ENCODE assay signal across 21 cellular contexts in the genomic region with DNA sequence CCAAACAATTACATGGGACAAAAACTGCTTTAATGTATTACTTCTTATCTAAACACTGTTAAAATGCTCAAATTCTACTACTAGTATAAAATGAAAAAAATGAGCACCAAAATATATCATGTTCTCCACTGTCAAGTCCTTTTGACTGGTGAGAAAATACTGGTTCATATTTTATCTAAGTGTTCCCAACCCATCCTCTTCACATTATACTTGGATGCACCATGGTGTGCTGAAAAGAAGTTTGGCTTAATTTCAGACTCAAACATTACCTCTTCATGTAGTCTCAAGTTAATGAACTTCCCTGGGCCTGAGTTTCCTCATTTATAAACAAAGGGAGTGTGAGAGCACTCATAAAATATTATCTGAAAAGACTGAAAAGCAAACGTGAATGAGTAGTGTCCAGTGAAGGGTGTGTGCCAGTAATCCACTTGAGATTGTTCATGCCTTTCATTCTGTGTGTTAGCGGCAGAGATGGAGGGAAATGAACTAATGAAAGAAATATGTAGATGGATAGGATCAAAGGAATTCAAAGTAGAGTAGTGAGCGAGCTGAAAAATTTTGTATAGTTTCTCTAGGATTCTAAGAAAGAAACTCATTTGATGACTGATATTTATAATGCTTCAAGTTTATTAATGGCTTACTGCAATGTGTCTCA.
DNase-seq lines count a peak whose midpoint lies in the region; ATAC-seq and TF ChIP-seq lines count a peak whose summit lies in the region.
"Had no signal": no experiment of that assay in that cellular context is flagged by ENCODE, and none has a peak within 500 bp of the region (broad histone marks: within the 10 kb centered on the region; RNA-seq: fewer than 3 reads in every experiment).

No MANE protein-coding gene starts in this region.

- H3K9ac ChIP-seq in HCT116 (ENCODE audit: low read length), result no peak overlapping the region

- TF ChIP-seq RAD21 in HCT116 (IDR thresholded peaks at IDR 0.05; ENCODE audit: low read depth), result no peak

- no TSS peak for BruUV-seq in HCT116 (replicated peaks; lab: Mats Ljungman, UMichigan)

- 35% methylated on average over 3 of the region's 3 CpGs for WGBS in hepatocyte (ENCODE audit: low lambda C conversion rate, missing lambda C conversion rate)

- TF ChIP-seq POLR2A in HCT116 (IDR thresholded peaks at IDR 0.05; ENCODE audit: borderline replicate concordance, extremely low read depth, insufficient read depth, insufficient read length), result no peak

- RAD21 ChIA-PET in HCT116 (lab: Charles Lee; ENCODE audit: low non-redundant PET in 1 of 2, low total read pairs in 2 of 2, uncharacterized antibody in 2 of 2, unreplicated experiment in 2 of 2), result no interaction called here

- DNase-seq in AG10803 (ENCODE audit: low read depth) (peak; percentile 56), HCT116 (ENCODE audit: low read depth, low spot score) (no peak), NCI-H446 treated with DMSO at 0.1 percent for 48 hours (lab: John Stamatoyannopoulos, UW) (peak; percentile 64), glomerular visceral epithelial cell (ENCODE audit: extremely low spot score) (peak; percentile 30), hepatocyte (ENCODE audit: low spot score) (no peak), sciatic nerve (ENCODE audit: low spot score) (no peak), NCI-H128 (lab: John Stamatoyannopoulos, UW; ENCODE audit: unreplicated experiment) (no peak)
- no peak for DNase-seq in NK-92 treated with Interleukin-12 subunit alpha and Interleukin-12 subunit beta, amount 100 ng/mL, for 24 hours (lab: John Stamatoyannopoulos, UW)
- DNase-seq: activated CD4-positive, alpha-beta T cell treated with anti-CD3 and anti-CD28 coated beads, Interleukin-2, amount 10 ng/mL, durations not matched to agents 24 days and 14 days; activated naive CD4-positive, alpha-beta T cell treated with anti-CD3 and anti-CD28 coated beads, Interleukin-2, amount 10 ng/mL, durations not matched to agents 7 days and 5 days; activated T-cell treated with anti-CD3 and anti-CD28 coated beads for 4 hours; DMS 273 treated with DMSO at 0.1 percent for 48 hours; immature natural killer cell; NCI-H1930; stimulated activated naive B cell treated with anti-CD40 and anti-IgM and Interleukin-4, amounts not matched to agents 10 μg/mL and 1 μg/mL and 100 μg/mL, for 72 hours; T-helper 9 cell; upper lobe of left lung had no signal

- CTCF ChIA-PET in HCT116 (lab: Charles Lee), result no interaction called here

- H3K4me2 ChIP-seq in HCT116 (ENCODE audit: low read length) (peak overlapping the region; percentile 17; the same call in 1 of the 2 replicates), hepatocyte (no peak overlapping the region)

- H3K36me3 ChIP-seq in HCT116 (ENCODE audit: control insufficient read depth in 1 of 2, insufficient read depth in 2 of 2, low read length in 2 of 2), result no peaks in the 10 kb centered on the region
- no peaks in the 10 kb centered on the region for H3K36me3 ChIP-seq in hepatocyte (replicated peaks; ENCODE audit: insufficient read depth, low read depth)
- H3K36me3 ChIP-seq: gastroesophageal sphincter, neutrophil, upper lobe of left lung had no signal

- H3K27ac ChIP-seq in HCT116 (ENCODE audit: low read depth, low read length), result no peak overlapping the region
- H3K27ac ChIP-seq in hepatocyte, result no peak overlapping the region
- H3K27ac ChIP-seq: gastroesophageal sphincter, HL-60, neutrophil, upper lobe of left lung had no signal

- H3K79me2 ChIP-seq in HCT116 (ENCODE audit: insufficient read depth, low read length), result no peaks in the 10 kb centered on the region
- H3K79me2 ChIP-seq in hepatocyte, result no peaks in the 10 kb centered on the region

- intact Hi-C loops in HCT116 (cut with micrococcal nuclease) (no loop called here), sciatic nerve (cut with DNase I) (no loop called here)

- TF ChIP-seq CTCF in AG10803 (conservative IDR thresholded peaks at IDR 0.05; ENCODE audit: low read length), result no peak
- TF ChIP-seq CTCF in HCT116 (IDR thresholded peaks at IDR 0.05 in 2 of 3, conservative IDR thresholded peaks at IDR 0.05 in 1 of 3; ENCODE audit: borderline replicate concordance in 1 of 3, insufficient read depth in 1 of 3, low read depth in 2 of 3, low read length in 2 of 3), result no peak
- no peak for TF ChIP-seq CTCF in hepatocyte (IDR thresholded peaks at IDR 0.05; ENCODE audit: poor library complexity)

- H4K20me1 ChIP-seq in HCT116 (ENCODE audit: insufficient read depth), result no peaks in the 10 kb centered on the region
- no peaks in the 10 kb centered on the region for H4K20me1 ChIP-seq in hepatocyte (ENCODE audit: insufficient read depth, poor library complexity, severe bottlenecking)

- ATAC-seq in HCT116 (no peak; the same call in 1 of the 2 replicates), sciatic nerve (no peak)
- ATAC-seq: gastroesophageal sphincter; GM12878; stimulated activated naive B cell treated with anti-CD40 and anti-IgM and Interleukin-4, amounts not matched to agents 10 μg/mL and 1 μg/mL and 100 μg/mL, for 72 hours had no signal

- peaks cover 0 to 7% of the 10 kb centered on the region in 2 experiments; a peak in 1 of 4 replicates for H3K4me1 ChIP-seq in HCT116 (ENCODE audit: control insufficient read depth in 1 of 2, insufficient read depth in 2 of 2, low read length in 2 of 2)
- H3K4me1 ChIP-seq in hepatocyte (ENCODE audit: insufficient read depth), result peaks cover 7% of the 10 kb centered on the region
- H3K4me1 ChIP-seq: gastroesophageal sphincter, upper lobe of left lung had no signal

- H3K9me3 ChIP-seq in HCT116 (ENCODE audit: control insufficient read depth in 1 of 2, insufficient read depth in 1 of 2, low read depth in 1 of 2, low read length in 2 of 2), result no peaks in the 10 kb centered on the region
- H3K9me3 ChIP-seq in hepatocyte (ENCODE audit: low read depth), result no peaks in the 10 kb centered on the region
- H3K9me3 ChIP-seq: gastroesophageal sphincter, neutrophil, upper lobe of left lung had no signal

- no peak overlapping the region for H3K4me3 ChIP-seq in AG10803 (ENCODE audit: low read length)
- H3K4me3 ChIP-seq in HCT116 (replicated peaks in 1 of 2; ENCODE audit: low read depth in 1 of 2, low read length in 2 of 2), result no peak overlapping the region
- no peak overlapping the region for H3K4me3 ChIP-seq in hepatocyte
- H3K4me3 ChIP-seq: gastroesophageal sphincter, GM12878, upper lobe of left lung had no signal

- H2AFZ ChIP-seq in HCT116 (ENCODE audit: low read depth, low read length, poor library complexity, severe bottlenecking), result no peak overlapping the region
- no peak overlapping the region for H2AFZ ChIP-seq in hepatocyte

- H3K27me3 ChIP-seq in HCT116 (ENCODE audit: insufficient read depth, low read length), result no peaks in the 10 kb centered on the region
- no peaks in the 10 kb centered on the region for H3K27me3 ChIP-seq in hepatocyte
- H3K27me3 ChIP-seq: gastroesophageal sphincter, neutrophil, upper lobe of left lung had no signal

- POLR2A ChIA-PET in HCT116 (lab: Charles Lee), result no interaction called here

- no peaks in the 10 kb centered on the region for H3K9me2 ChIP-seq in HCT116 (ENCODE audit: insufficient read depth)
- no peaks in the 10 kb centered on the region for H3K9me2 ChIP-seq in hepatocyte (replicated peaks; ENCODE audit: insufficient read depth)

TF ChIP-seq in HCT116, 20 proteins besides CTCF, POLR2A, EP300 and RAD21:
- TF ChIP-seq REST (IDR thresholded peaks at IDR 0.05; ENCODE audit: low read depth) (no peak), FOSL1 (IDR thresholded peaks at IDR 0.05; ENCODE audit: low read depth) (no peak), EZH2 (IDR thresholded peaks at IDR 0.05) (no peak), EZH2phosphoT487 (IDR thresholded peaks at IDR 0.05; ENCODE audit: borderline replicate concordance) (no peak), CEBPB (IDR thresholded peaks at IDR 0.05; ENCODE audit: low read depth) (no peak), TCF7L2 (IDR thresholded peaks at IDR 0.05; ENCODE audit: borderline replicate concordance, extremely low read depth, insufficient read depth, insufficient read length) (no peak), ELF1 (IDR thresholded peaks at IDR 0.05; ENCODE audit: borderline replicate concordance, low read depth) (no peak)
- TF ChIP-seq, protein P1, sequence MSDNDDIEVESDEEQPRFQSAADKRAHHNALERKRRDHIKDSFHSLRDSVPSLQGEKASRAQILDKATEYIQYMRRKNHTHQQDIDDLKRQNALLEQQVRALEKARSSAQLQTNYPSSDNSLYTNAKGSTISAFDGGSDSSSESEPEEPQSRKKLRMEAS (IDR thresholded peaks at IDR 0.05), result no peak

Comparison
In these comparisons a context has a peak if more than half of its experiments do, and no peak if none do; other contexts are left out.
1. DNase-seq: peak in AG10803 (single experiment), NCI-H446 treated with DMSO at 0.1 percent for 48 hours (single experiment) and glomerular visceral epithelial cell (single experiment); none in HCT116 (single experiment), NK-92 treated with Interleukin-12 subunit alpha and Interleukin-12 subunit beta, amount 100 ng/mL, for 24 hours (single experiment), hepatocyte (single experiment), sciatic nerve (single experiment) and NCI-H128 (single experiment).